Comparison of ENCODE assay signal across 9 cellular contexts in the genomic region with DNA sequence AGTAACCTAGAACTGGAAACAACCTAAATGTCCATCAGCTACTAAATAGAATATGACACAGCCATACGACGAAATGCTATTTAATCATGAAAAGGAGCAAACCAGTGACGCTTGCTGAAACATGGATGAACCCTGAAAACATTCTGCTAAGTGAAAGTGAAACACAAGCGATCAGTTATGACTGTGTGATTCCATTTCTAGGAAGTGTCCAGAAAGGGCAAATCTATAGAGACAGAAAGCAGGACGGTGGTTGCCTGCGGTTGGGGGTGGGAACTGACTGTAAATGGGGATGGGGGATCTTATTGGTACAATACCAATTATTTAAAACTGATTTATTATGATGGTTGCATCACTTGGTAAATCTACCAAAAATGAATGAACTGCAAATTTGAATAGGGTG.
A peak's percentile ranks its signal among the peaks of the same experiment; 100 is the strongest.
DNase-seq lines count a peak whose midpoint lies in the region; ATAC-seq and TF ChIP-seq lines count a peak whose summit lies in the region.
"Had no signal": no experiment of that assay in that cellular context is flagged by ENCODE, and none has a peak within 500 bp of the region (broad histone marks: within the 10 kb centered on the region; RNA-seq: fewer than 3 reads in every experiment).

No MANE protein-coding gene starts in this region.

- no peak for TF ChIP-seq EP300 in gastroesophageal sphincter (IDR thresholded peaks at IDR 0.05)
- TF ChIP-seq EP300 in esophagus muscularis mucosa (IDR thresholded peaks at IDR 0.05): no peak

- H3K9me2 ChIP-seq in GM23248 (ENCODE audit: insufficient read depth): no peaks in the 10 kb centered on the region

- no peak overlapping the region for H3K27ac Mint-ChIP-seq in activated B cell treated with CpG ODN at 0.5 μM for 24 hours

- no peaks in the 10 kb centered on the region for H4K20me1 ChIP-seq in GM23248 (ENCODE audit: insufficient read depth)

- POLR2A ChIA-PET in activated B cell treated with CpG ODN at 0.5 μM for 24 hours (lab: Charles Lee): no interaction called here

- H3K36me3 ChIP-seq in gastroesophageal sphincter (no peaks in the 10 kb centered on the region), GM23248 (ENCODE audit: low read depth) (no peaks in the 10 kb centered on the region), esophagus muscularis mucosa (no peaks in the 10 kb centered on the region)

- no peaks in the 10 kb centered on the region for H3F3A ChIP-seq in GM23248 (ENCODE audit: insufficient read depth)

- H3K27ac ChIP-seq in gastroesophageal sphincter (no peak overlapping the region), GM23248 (no peak overlapping the region), esophagus muscularis mucosa (replicated peaks in 1 of 4) (no peak overlapping the region)

- no peak overlapping the region for H3K4me3 ChIP-seq in gastroesophageal sphincter
- H3K4me3 ChIP-seq in GM23248: no peak overlapping the region
- H3K4me3 ChIP-seq in esophagus muscularis mucosa: peak overlapping the region in 1 of 4 donors; percentile 9

- no peaks in the 10 kb centered on the region for H3K9me3 Mint-ChIP-seq in activated B cell treated with CpG ODN at 0.5 μM for 24 hours

- no peak overlapping the region for H3K9ac ChIP-seq in GM23248

- CTCF ChIA-PET in activated B cell treated with CpG ODN at 0.5 μM for 24 hours (lab: Charles Lee): no interaction called here

- no peak for DNase-seq in activated B cell treated with CpG ODN at 0.5 μM for 24 hours
- peak; percentile 53 to 57 for DNase-seq in stimulated activated CD4-positive, alpha-beta T cell treated with anti-CD3 and anti-CD28 coated beads, Interleukin-15, amount 100 ng/mL, for 48 hours (ENCODE audit: low read depth in 2 of 2)
- DNase-seq in GM23248: no peak
- DNase-seq in esophagus muscularis mucosa (ENCODE audit: extremely low spot score): no peak
- no peak for DNase-seq in ureter (ENCODE audit: low spot score)

- WGBS in gastroesophageal sphincter (ENCODE audit: low coverage in 1 of 2), 2 donors: 67 to 88% methylated on average over 6 of the region's 6 CpGs
- 67 to 79% methylated on average over 6 of the region's 6 CpGs for whole genome bisulfite sequencing in GM23248 (ENCODE audit: low coverage in 1 of 2, low lambda C conversion rate in 2 of 2, missing lambda C conversion rate in 2 of 2), 2 experiments
- 88% methylated on average over 6 of the region's 6 CpGs for whole genome bisulfite sequencing in esophagus muscularis mucosa

- in situ Hi-C loops in GM23248 (cut with MboI): no loop called here

- TF ChIP-seq CTCF in activated B cell treated with CpG ODN at 0.5 μM for 24 hours (IDR thresholded peaks at IDR 0.05): no peak
- TF ChIP-seq CTCF in gastroesophageal sphincter (IDR thresholded peaks at IDR 0.05): no peak
- no peak for TF ChIP-seq CTCF in esophagus muscularis mucosa (IDR thresholded peaks at IDR 0.05)

- no peaks in the 10 kb centered on the region for H3K36me3 Mint-ChIP-seq in activated B cell treated with CpG ODN at 0.5 μM for 24 hours (ENCODE audit: low read depth)

- H3K4me1 Mint-ChIP-seq in activated B cell treated with CpG ODN at 0.5 μM for 24 hours: peaks cover 15% of the 10 kb centered on the region

- intact Hi-C loops in activated B cell treated with CpG ODN at 0.5 μM for 24 hours (cut with micrococcal nuclease) (no loop called here), esophagus muscularis mucosa (cut with DNase I) (no loop called here)

- H3K27me3 Mint-ChIP-seq in activated B cell treated with CpG ODN at 0.5 μM for 24 hours: no peaks in the 10 kb centered on the region

- H2AFZ ChIP-seq in GM23248: no peak overlapping the region

- no peaks in the 10 kb centered on the region for H3K9me3 ChIP-seq in gastroesophageal sphincter
- no peaks in the 10 kb centered on the region for H3K9me3 ChIP-seq in GM23248 (ENCODE audit: low read depth)
- no peaks in the 10 kb centered on the region for H3K9me3 ChIP-seq in esophagus muscularis mucosa

- H3K4me2 ChIP-seq in GM23248 (ENCODE audit: unreplicated experiment): no peak overlapping the region

- peak; percentile 73 for ATAC-seq in GM18868 (IDR thresholded peaks at IDR 0.05; ENCODE audit: unreplicated experiment)
- ATAC-seq in HG02938 (IDR thresholded peaks at IDR 0.05; ENCODE audit: unreplicated experiment): peak; percentile 64
- ATAC-seq in activated B cell treated with CpG ODN at 0.5 μM for 24 hours (ENCODE audit: low read depth): no peak
- no peak for ATAC-seq in gastroesophageal sphincter
- ATAC-seq: HCT116 had no signal

- H3K79me2 ChIP-seq in GM23248 (ENCODE audit: insufficient read depth): no peaks in the 10 kb centered on the region

- no peaks in the 10 kb centered on the region for H3K4me1 ChIP-seq in gastroesophageal sphincter
- H3K4me1 ChIP-seq in GM23248 (ENCODE audit: insufficient read depth): no peaks in the 10 kb centered on the region
- no peaks in the 10 kb centered on the region for H3K4me1 ChIP-seq in esophagus muscularis mucosa

- H3K27me3 ChIP-seq in gastroesophageal sphincter (no peaks in the 10 kb centered on the region), GM23248 (replicated peaks; ENCODE audit: insufficient read depth) (no peaks in the 10 kb centered on the region), esophagus muscularis mucosa (no peaks in the 10 kb centered on the region)

- TF ChIP-seq POLR2A in gastroesophageal sphincter (IDR thresholded peaks at IDR 0.05) (no peak), esophagus muscularis mucosa (IDR thresholded peaks at IDR 0.05; ENCODE audit: low read depth) (no peak)

- H3K4me3 Mint-ChIP-seq in activated B cell treated with CpG ODN at 0.5 μM for 24 hours: peak overlapping the region; percentile 33

Comparison
In these comparisons a context has a peak if more than half of its experiments do, and no peak if none do; other contexts are left out.
1. ATAC-seq: peak in GM18868 (single experiment) and HG02938 (single experiment); none in activated B cell treated with CpG ODN at 0.5 μM for 24 hours (single experiment) and gastroesophageal sphincter (single experiment).
2. DNase-seq: peak in stimulated activated CD4-positive, alpha-beta T cell treated with anti-CD3 and anti-CD28 coated beads, Interleukin-15, amount 100 ng/mL, for 48 hours (2 of 2); none in activated B cell treated with CpG ODN at 0.5 μM for 24 hours (single experiment), GM23248 (single experiment), esophagus muscularis mucosa (single experiment) and ureter (single experiment).